25 cellular contexts compared by ENCODE assay signal in genomic region chr10:132487241-132488135, GRCh38. TPM values are rescaled to one million over a fixed set of nuclear protein-coding genes. Genes with fewer than 3 reads are reported as not detected.
DNase-seq lines count a peak whose midpoint lies in the region; ATAC-seq and TF ChIP-seq lines count a peak whose summit lies in the region.
"Had no signal": no experiment of that assay in that cellular context is flagged by ENCODE, and none has a peak within 500 bp of the region (broad histone marks: within the 10 kb centered on the region; RNA-seq: fewer than 3 reads in every experiment).

No MANE protein-coding gene starts in this region.

- intact Hi-C loops in cardiac septum (cut with DNase I), result no loop called here

- no peak overlapping the region for H4K91ac ChIP-seq in neuronal stem cell (ENCODE audit: low read depth, low read length, poor library complexity)

- no peak overlapping the region for H4K8ac ChIP-seq in neuronal stem cell (ENCODE audit: low read depth, low read length)

- H3K27ac ChIP-seq in right atrium auricular region (no peak overlapping the region), neuronal stem cell (replicated peaks; ENCODE audit: low read length) (no peak overlapping the region)
- H3K27ac ChIP-seq: HL-60, SJSA1, stomach, thyroid gland, vagina had no signal

- no peak overlapping the region for H3K4ac ChIP-seq in neuronal stem cell (ENCODE audit: low read length)

- H3K27me3 Mint-ChIP-seq in WTC11 (ENCODE audit: low read depth), result no peaks in the 10 kb centered on the region; the same call in 1 of the 2 replicates
- peaks cover under 1% of the 10 kb centered on the region for H3K27me3 Mint-ChIP-seq in osteocyte (ENCODE audit: unreplicated experiment)
- H3K27me3 Mint-ChIP-seq in HFFc6 (ENCODE audit: insufficient read depth), result peaks cover 4% of the 10 kb centered on the region
- H3K27me3 Mint-ChIP-seq in nephron progenitor cell (ENCODE audit: low read depth, poor library complexity), result peaks cover 12% of the 10 kb centered on the region

- H2BK5ac ChIP-seq in neuronal stem cell (ENCODE audit: low read length), result no peak overlapping the region

- CTCF ChIA-PET in WTC11 (lab: Charles Lee), result interaction anchor here (0.7 kb wide), 1 partner anchor 104 kb away, joined by 3 read pairs; no protein-coding TSS in a partner anchor

- H3K9me3 Mint-ChIP-seq in WTC11, result peaks cover 6% of the 10 kb centered on the region
- peaks cover under 1% of the 10 kb centered on the region for H3K9me3 Mint-ChIP-seq in osteocyte (ENCODE audit: unreplicated experiment)
- H3K9me3 Mint-ChIP-seq in HFFc6, result 0 out of 2 replicates have a peak, but pooled peaks cover 4% of the 10 kb centered on the region
- H3K9me3 Mint-ChIP-seq in nephron progenitor cell, result peaks cover 3% of the 10 kb centered on the region
- H3K9me3 Mint-ChIP-seq: central memory CD8-positive, alpha-beta T cell; naive thymus-derived CD8-positive, alpha-beta T cell had no signal

- H2BK12ac ChIP-seq in neuronal stem cell (ENCODE audit: low read length), result no peak overlapping the region

- H3K4me1 ChIP-seq in right atrium auricular region, result peaks cover 0 to 7% of the 10 kb centered on the region in 2 donors
- peaks cover 3 to 5% of the 10 kb centered on the region in 2 donors for H3K4me1 ChIP-seq in neuronal stem cell (ENCODE audit: control insufficient read depth in 2 of 2, insufficient read depth in 1 of 2, low read depth in 1 of 2, low read length in 2 of 2)
- H3K4me1 ChIP-seq: thyroid gland had no signal

- H3K4me1 Mint-ChIP-seq in WTC11, result no peaks in the 10 kb centered on the region
- peaks cover 25% of the 10 kb centered on the region for H3K4me1 Mint-ChIP-seq in osteocyte (ENCODE audit: unreplicated experiment)
- H3K4me1 Mint-ChIP-seq in HFFc6 (ENCODE audit: low read depth), result peaks cover 4% of the 10 kb centered on the region
- peaks cover 12% of the 10 kb centered on the region for H3K4me1 Mint-ChIP-seq in nephron progenitor cell
- H3K4me1 Mint-ChIP-seq: CD4-positive, alpha-beta memory T cell; central memory CD8-positive, alpha-beta T cell; naive thymus-derived CD8-positive, alpha-beta T cell had no signal

- POLR2A ChIA-PET in WTC11 (lab: Charles Lee), result no interaction called here

- H3K79me1 ChIP-seq in neuronal stem cell (ENCODE audit: low read depth, low read length), result no peaks in the 10 kb centered on the region

- no peak overlapping the region for H2BK120ac ChIP-seq in neuronal stem cell (ENCODE audit: low read depth, low read length)

- ATAC-seq in WTC11, result no peak
- ATAC-seq: esophagus mucosa; naive thymus-derived CD8-positive, alpha-beta T cell had no signal

- no peak overlapping the region for H2AK5ac ChIP-seq in neuronal stem cell (ENCODE audit: low read depth, low read length)

- no peak overlapping the region for H3K23ac ChIP-seq in neuronal stem cell (ENCODE audit: low read depth, low read length, poor library complexity)

- no peak overlapping the region for H2BK15ac ChIP-seq in neuronal stem cell (ENCODE audit: low read length)

- no peaks in the 10 kb centered on the region; the same call in 1 of the 2 replicates for H3K36me3 Mint-ChIP-seq in WTC11
- no peaks in the 10 kb centered on the region for H3K36me3 Mint-ChIP-seq in osteocyte (ENCODE audit: unreplicated experiment)
- no peaks in the 10 kb centered on the region for H3K36me3 Mint-ChIP-seq in HFFc6 (ENCODE audit: low read depth)
- no peaks in the 10 kb centered on the region for H3K36me3 Mint-ChIP-seq in nephron progenitor cell (ENCODE audit: low read depth)
- H3K36me3 Mint-ChIP-seq: CD4-positive, alpha-beta memory T cell; naive thymus-derived CD8-positive, alpha-beta T cell had no signal

- H3K27me3 ChIP-seq in right atrium auricular region (no peaks in the 10 kb centered on the region), neuronal stem cell (ENCODE audit: control insufficient read depth in 3 of 3, insufficient read depth in 3 of 3, low read depth in 1 of 3, low read length in 3 of 3) (no peaks in the 10 kb centered on the region)
- H3K27me3 ChIP-seq: SJSA1, stomach, thyroid gland, vagina had no signal

- no peak overlapping the region for H2AFZ ChIP-seq in neuronal stem cell (ENCODE audit: low read length)

- H3K14ac ChIP-seq in neuronal stem cell (ENCODE audit: low read length), result no peak overlapping the region

- no peak for TF ChIP-seq CTCF in right atrium auricular region (IDR thresholded peaks at IDR 0.05)
- TF ChIP-seq CTCF in WTC11 (IDR thresholded peaks at IDR 0.05), result no peak
- TF ChIP-seq CTCF in osteocyte (IDR thresholded peaks at IDR 0.05), result no peak
- no peak for TF ChIP-seq CTCF in HFFc6 (IDR thresholded peaks at IDR 0.05)
- no peak for TF ChIP-seq CTCF in nephron progenitor cell (IDR thresholded peaks at IDR 0.05)

- H3K36me3 ChIP-seq in right atrium auricular region (no peaks in the 10 kb centered on the region), neuronal stem cell (replicated peaks in 1 of 2; ENCODE audit: control insufficient read depth in 2 of 2, insufficient read depth in 2 of 2, low read length in 2 of 2) (no peaks in the 10 kb centered on the region)
- H3K36me3 ChIP-seq: SJSA1, stomach, thyroid gland, vagina had no signal

- H3K9ac ChIP-seq in neuronal stem cell (ENCODE audit: low read depth, low read length, poor library complexity), result peak overlapping the region; percentile 51

- H3K27ac Mint-ChIP-seq in WTC11, result no peak overlapping the region
- no peak overlapping the region for H3K27ac Mint-ChIP-seq in osteocyte (ENCODE audit: unreplicated experiment)
- H3K27ac Mint-ChIP-seq in HFFc6, result no peak overlapping the region
- no peak overlapping the region for H3K27ac Mint-ChIP-seq in nephron progenitor cell
- H3K27ac Mint-ChIP-seq: CD4-positive, alpha-beta memory T cell; naive thymus-derived CD8-positive, alpha-beta T cell had no signal

- no peak overlapping the region for H3K18ac ChIP-seq in neuronal stem cell (ENCODE audit: low read length)

- H3K4me3 ChIP-seq in right atrium auricular region, result no peak overlapping the region
- H3K4me3 ChIP-seq in neuronal stem cell (ENCODE audit: low read length in 2 of 2), result no peak overlapping the region
- H3K4me3 ChIP-seq: lung, SJSA1, stomach, thyroid gland, vagina had no signal

- no CpG with 5 or more reads among the region's 41 CpGs for WGBS in neuronal stem cell (ENCODE audit: extremely low coverage in 2 of 2, insufficient read length in 2 of 2, insufficient replicate concordance in 1 of 2), 2 donors

- H3K4me3 Mint-ChIP-seq in WTC11, result no peak overlapping the region
- H3K4me3 Mint-ChIP-seq in osteocyte (ENCODE audit: unreplicated experiment), result no peak overlapping the region
- no peak overlapping the region for H3K4me3 Mint-ChIP-seq in HFFc6
- H3K4me3 Mint-ChIP-seq in nephron progenitor cell, result no peak overlapping the region
- H3K4me3 Mint-ChIP-seq: CD4-positive, alpha-beta memory T cell; central memory CD8-positive, alpha-beta T cell; naive thymus-derived CD8-positive, alpha-beta T cell had no signal

- no peaks in the 10 kb centered on the region for H3K9me3 ChIP-seq in right atrium auricular region
- no peaks in the 10 kb centered on the region for H3K9me3 ChIP-seq in neuronal stem cell (replicated peaks in 1 of 2; ENCODE audit: control insufficient read depth in 2 of 2, insufficient read depth in 1 of 2, low read depth in 1 of 2, low read length in 2 of 2)
- H3K9me3 ChIP-seq: SJSA1, stomach, thyroid gland, vagina had no signal

- DNase-seq in cardiac septum (ENCODE audit: low spot score) (peak; percentile 60), right atrium auricular region (ENCODE audit: low spot score) (no peak), WTC11 (ENCODE audit: low spot score) (peak; percentile 10), neuronal stem cell (ENCODE audit: low spot score) (no peak), dedifferentiated amniotic fluid mesenchymal stem cell (ENCODE audit: extremely low spot score) (no peak), osteocyte (ENCODE audit: extremely low spot score, unreplicated experiment) (no peak), HFFc6 (no peak), nephron progenitor cell (no peak)
- DNase-seq: activated CD4-positive, alpha-beta T cell treated with anti-CD3 and anti-CD28 coated beads, Interleukin-2, amount 50 U/mL, for 1 hour; activated T-cell treated with anti-CD3 and anti-CD28 coated beads, Interleukin-2, amount 50 U/mL, for 48 hours; CD4-positive, alpha-beta memory T cell; dermis blood vessel endothelial cell; NCI-H146; NCI-H82; occipital lobe; stimulated activated CD4-positive, alpha-beta T cell treated with anti-CD3 and anti-CD28 coated beads, Interleukin-2, amount 100 ng/mL, for 48 hours; stomach; thyroid gland had no signal

- no peak overlapping the region for H3K4me2 ChIP-seq in neuronal stem cell (ENCODE audit: insufficient read depth, low read length, poor library complexity, severe bottlenecking)

TF ChIP-seq in WTC11, 78 proteins besides CTCF, POLR2A, EP300 and RAD21 (continues in another document):
- TF ChIP-seq KAT7 (CRISPR knock-in tag; IDR thresholded peaks at IDR 0.05; ENCODE audit: borderline replicate concordance) (no peak), SMAD4 (CRISPR knock-in tag; IDR thresholded peaks at IDR 0.05) (no peak)

RNA-seq across cellular contexts. Expression of gene INPP5A, which starts 50.1 kb away (rescaled TPM):
- total RNA-seq in cardiac septum (121 TPM), right atrium auricular region (100 to 1,000 TPM; 116 to 143 TPM), WTC11 (2021) (20.0 to 22.1 TPM (median 21.5 TPM) in 3 replicates), osteocyte (35.0 and 36.4 TPM in 2 replicates)
- polyA plus RNA-seq in neuronal stem cell (2013, experiment 1 of 2), result 13.4 TPM
- 13.7 TPM for polyA plus RNA-seq in neuronal stem cell (2013, experiment 2 of 2)
- 10 to 100 TPM; 58.9 to 64.6 (median 63.8) TPM for total RNA-seq in HFFc6 (2021; fragmentation: NEBNext Ultra II Directional; extraction: Animal tissue kit (Norgen Biotek cat#: 25700))

Comparison
In these comparisons a context has a peak if more than half of its experiments do, and no peak if none do; other contexts are left out.
1. DNase-seq: peak in cardiac septum (single experiment) and WTC11 (single experiment); none in right atrium auricular region (single experiment), neuronal stem cell (single experiment), dedifferentiated amniotic fluid mesenchymal stem cell (single experiment), osteocyte (single experiment), HFFc6 (single experiment) and nephron progenitor cell (single experiment).